7 cellular contexts compared by ENCODE assay signal in genomic region chr1:36155560-36156328, GRCh38.
DNase-seq lines count a peak whose midpoint lies in the region; ATAC-seq and TF ChIP-seq lines count a peak whose summit lies in the region.

MAP7D1 (plus strand) TSS chr1:36156160; CDS start chr1:36156418, 258 bp downstream.

- ATAC-seq in GM18502 (IDR thresholded peaks at IDR 0.05; ENCODE audit: poor library complexity, unreplicated experiment), result peak; percentile 59
- ATAC-seq in HG02884 (IDR thresholded peaks at IDR 0.05; ENCODE audit: unreplicated experiment), result peak; percentile 45

- peak within 1 kb of the TSS; percentile 95 to 98 for H3K4me3 ChIP-seq in cardiac fibroblast (replicated peaks in 1 of 2; ENCODE audit: low read depth in 2 of 2, low read length in 2 of 2)

- TF ChIP-seq CTCF in cardiac fibroblast (IDR thresholded peaks at IDR 0.05; ENCODE audit: low read depth, low read length), result no peak

- DNase-seq in NCI-H2196 (lab: John Stamatoyannopoulos, UW; ENCODE audit: unreplicated experiment) (peak; percentile 82), cardiac fibroblast (ENCODE audit: low read depth in 2 of 2) (peak; percentile 85 to 89), islet precursor cell (peak; percentile 91)
- DNase-seq in activated CD4-positive, CD25-positive, alpha-beta regulatory T cell (lab: John Stamatoyannopoulos, UW), result peak; percentile 71 to 82 (median 75)
- peak; percentile 68 to 83 (median 76) for DNase-seq in stimulated activated CD4-positive, alpha-beta T cell treated with anti-CD3 and anti-CD28 coated beads, Interleukin-12 subunit alpha, Interleukin-12 subunit beta, amount 100 ng/mL, for 48 hours (ENCODE audit: low read depth in 2 of 3, low spot score in 1 of 3)

Comparison
In these comparisons a context has a peak if more than half of its experiments do, and no peak if none do; other contexts are left out.
1. Peak in every context shown above with its lines: DNase-seq, ATAC-seq and H3K4me3 ChIP-seq.